Comparison of ENCODE assay signal across 1 cellular context in the genomic region with DNA sequence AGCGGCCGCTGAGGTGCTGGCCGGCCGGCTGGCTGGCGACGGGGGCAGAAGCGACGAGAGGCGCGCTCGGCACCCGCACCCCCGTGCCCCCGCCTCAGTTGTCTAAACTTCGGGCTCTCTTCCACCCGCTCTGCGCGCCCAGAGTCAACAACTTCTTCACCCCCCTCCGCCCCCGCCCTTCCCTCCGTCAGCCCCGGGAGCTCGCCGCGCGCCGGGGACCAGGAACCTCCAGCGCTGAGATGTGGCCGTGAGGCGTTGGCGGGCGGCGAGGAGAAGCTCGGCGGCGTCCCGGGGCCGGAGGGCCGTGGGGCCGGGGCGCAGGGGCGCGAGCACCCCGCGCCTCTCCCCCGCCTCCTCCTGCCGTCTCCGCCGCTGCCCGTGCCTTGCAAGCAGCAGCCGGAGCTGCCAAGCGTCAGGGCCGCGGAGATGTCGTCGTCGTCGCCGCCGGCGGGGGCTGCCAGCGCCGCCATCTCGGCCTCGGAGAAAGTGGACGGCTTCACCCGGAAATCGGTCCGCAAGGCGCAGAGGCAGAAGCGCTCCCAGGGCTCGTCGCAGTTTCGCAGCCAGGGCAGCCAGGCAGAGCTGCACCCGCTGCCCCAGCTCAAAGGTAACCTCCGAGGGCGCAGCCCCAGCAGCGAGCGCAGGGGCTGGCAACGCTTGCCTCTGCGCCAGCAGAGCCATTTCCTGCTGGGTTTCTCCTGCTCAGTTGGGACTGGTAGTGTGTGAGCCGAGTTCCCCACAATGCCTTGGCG.
A peak's percentile ranks its signal among the peaks of the same experiment; 100 is the strongest.
TF ChIP-seq lines count a peak whose summit lies in the region.

No MANE protein-coding gene starts in this region.

TF ChIP-seq in HepG2, 621 proteins besides CTCF, POLR2A, EP300 and RAD21 (continued from another document):
- TF ChIP-seq, protein P1, sequence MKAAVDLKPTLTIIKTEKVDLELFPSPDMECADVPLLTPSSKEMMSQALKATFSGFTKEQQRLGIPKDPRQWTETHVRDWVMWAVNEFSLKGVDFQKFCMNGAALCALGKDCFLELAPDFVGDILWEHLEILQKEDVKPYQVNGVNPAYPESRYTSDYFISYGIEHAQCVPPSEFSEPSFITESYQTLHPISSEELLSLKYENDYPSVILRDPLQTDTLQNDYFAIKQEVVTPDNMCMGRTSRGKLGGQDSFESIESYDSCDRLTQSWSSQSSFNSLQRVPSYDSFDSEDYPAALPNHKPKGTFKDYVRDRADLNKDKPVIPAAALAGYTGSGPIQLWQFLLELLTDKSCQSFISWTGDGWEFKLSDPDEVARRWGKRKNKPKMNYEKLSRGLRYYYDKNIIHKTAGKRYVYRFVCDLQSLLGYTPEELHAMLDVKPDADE (CRISPR knock-in tag; IDR thresholded peaks at IDR 0.05) = no peak
- TF ChIP-seq MZF1 (CRISPR knock-in tag; IDR thresholded peaks at IDR 0.05; ENCODE audit: borderline replicate concordance) = 0 out of 2 replicates have a peak, but pooled peaks have one; percentile 18
- TF ChIP-seq, protein P2, sequence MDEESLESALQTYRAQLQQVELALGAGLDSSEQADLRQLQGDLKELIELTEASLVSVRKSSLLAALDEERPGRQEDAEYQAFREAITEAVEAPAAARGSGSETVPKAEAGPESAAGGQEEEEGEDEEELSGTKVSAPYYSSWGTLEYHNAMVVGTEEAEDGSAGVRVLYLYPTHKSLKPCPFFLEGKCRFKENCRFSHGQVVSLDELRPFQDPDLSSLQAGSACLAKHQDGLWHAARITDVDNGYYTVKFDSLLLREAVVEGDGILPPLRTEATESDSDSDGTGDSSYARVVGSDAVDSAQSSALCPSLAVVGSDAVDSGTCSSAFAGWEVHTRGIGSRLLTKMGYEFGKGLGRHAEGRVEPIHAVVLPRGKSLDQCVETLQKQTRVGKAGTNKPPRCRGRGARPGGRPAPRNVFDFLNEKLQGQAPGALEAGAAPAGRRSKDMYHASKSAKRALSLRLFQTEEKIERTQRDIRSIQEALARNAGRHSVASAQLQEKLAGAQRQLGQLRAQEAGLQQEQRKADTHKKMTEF (CRISPR knock-in tag; IDR thresholded peaks at IDR 0.05) = no peak
- TF ChIP-seq XRCC5 (optimal IDR thresholded peaks at IDR 0.05; ENCODE audit: low read length) = peak; percentile 47
- no peak for TF ChIP-seq JARID2 (CRISPR knock-in tag; IDR thresholded peaks at IDR 0.05; ENCODE audit: insufficient replicate concordance)
- TF ChIP-seq RORA (CRISPR knock-in tag; IDR thresholded peaks at IDR 0.05) = no peak
- TF ChIP-seq HNRNPL (IDR thresholded peaks at IDR 0.05; ENCODE audit: low read depth, low read length) = no peak
- no peak for TF ChIP-seq KDM5A (IDR thresholded peaks at IDR 0.05; ENCODE audit: borderline replicate concordance, low read length)
- 0 out of 2 replicates have a peak, but pooled peaks have one; percentile 35 for TF ChIP-seq KLF6 (CRISPR knock-in tag; IDR thresholded peaks at IDR 0.05)
- TF ChIP-seq HDAC1 (CRISPR knock-in tag; IDR thresholded peaks at IDR 0.05) = peak; percentile 35; the same call in 1 of the 2 replicates
- TF ChIP-seq, protein P3, sequence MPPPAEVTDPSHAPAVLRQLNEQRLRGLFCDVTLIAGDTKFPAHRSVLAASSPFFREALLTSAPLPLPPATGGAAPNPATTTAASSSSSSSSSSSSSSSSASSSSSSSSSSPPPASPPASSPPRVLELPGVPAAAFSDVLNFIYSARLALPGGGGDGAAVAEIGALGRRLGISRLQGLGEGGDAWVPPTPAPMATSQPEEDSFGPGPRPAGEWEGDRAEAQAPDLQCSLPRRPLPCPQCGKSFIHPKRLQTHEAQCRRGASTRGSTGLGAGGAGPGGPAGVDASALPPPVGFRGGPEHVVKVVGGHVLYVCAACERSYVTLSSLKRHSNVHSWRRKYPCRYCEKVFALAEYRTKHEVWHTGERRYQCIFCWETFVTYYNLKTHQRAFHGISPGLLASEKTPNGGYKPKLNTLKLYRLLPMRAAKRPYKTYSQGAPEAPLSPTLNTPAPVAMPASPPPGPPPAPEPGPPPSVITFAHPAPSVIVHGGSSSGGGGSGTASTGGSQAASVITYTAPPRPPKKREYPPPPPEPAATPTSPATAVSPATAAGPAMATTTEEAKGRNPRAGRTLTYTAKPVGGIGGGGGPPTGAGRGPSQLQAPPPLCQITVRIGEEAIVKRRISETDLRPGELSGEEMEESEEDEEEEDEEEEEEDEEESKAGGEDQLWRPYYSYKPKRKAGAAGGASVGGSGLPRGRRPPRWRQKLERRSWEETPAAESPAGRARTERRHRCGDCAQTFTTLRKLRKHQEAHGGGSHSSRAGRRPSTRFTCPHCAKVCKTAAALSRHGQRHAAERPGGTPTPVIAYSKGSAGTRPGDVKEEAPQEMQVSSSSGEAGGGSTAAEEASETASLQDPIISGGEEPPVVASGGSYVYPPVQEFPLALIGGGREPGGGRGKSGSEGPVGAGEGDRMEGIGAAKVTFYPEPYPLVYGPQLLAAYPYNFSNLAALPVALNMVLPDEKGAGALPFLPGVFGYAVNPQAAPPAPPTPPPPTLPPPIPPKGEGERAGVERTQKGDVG (CRISPR knock-in tag; IDR thresholded peaks at IDR 0.05; ENCODE audit: borderline replicate concordance) = no peak
- TF ChIP-seq NR2F1 (CRISPR knock-in tag; IDR thresholded peaks at IDR 0.05) = no peak
- TF ChIP-seq ZNF781 (CRISPR knock-in tag; IDR thresholded peaks at IDR 0.05; ENCODE audit: borderline replicate concordance, not compliant biosample characterization) = peak; percentile 37
- TF ChIP-seq SNRNP70 (IDR thresholded peaks at IDR 0.05; ENCODE audit: low read depth, low read length) = no peak
- no peak for TF ChIP-seq SATB2 (CRISPR knock-in tag; IDR thresholded peaks at IDR 0.05)
- TF ChIP-seq ZNF446 (CRISPR knock-in tag; IDR thresholded peaks at IDR 0.05) = no peak; the same call in none of the 2 replicates
- no peak for TF ChIP-seq FOXK1 (CRISPR knock-in tag; IDR thresholded peaks at IDR 0.05; ENCODE audit: borderline replicate concordance, low read depth)
- TF ChIP-seq ZNF703 (CRISPR knock-in tag; IDR thresholded peaks at IDR 0.05; ENCODE audit: borderline replicate concordance) = no peak
- peak; percentile 42; the same call in 1 of the 2 replicates for TF ChIP-seq ZNF235 (CRISPR knock-in tag; IDR thresholded peaks at IDR 0.05; ENCODE audit: borderline replicate concordance)
- TF ChIP-seq, protein P4, sequence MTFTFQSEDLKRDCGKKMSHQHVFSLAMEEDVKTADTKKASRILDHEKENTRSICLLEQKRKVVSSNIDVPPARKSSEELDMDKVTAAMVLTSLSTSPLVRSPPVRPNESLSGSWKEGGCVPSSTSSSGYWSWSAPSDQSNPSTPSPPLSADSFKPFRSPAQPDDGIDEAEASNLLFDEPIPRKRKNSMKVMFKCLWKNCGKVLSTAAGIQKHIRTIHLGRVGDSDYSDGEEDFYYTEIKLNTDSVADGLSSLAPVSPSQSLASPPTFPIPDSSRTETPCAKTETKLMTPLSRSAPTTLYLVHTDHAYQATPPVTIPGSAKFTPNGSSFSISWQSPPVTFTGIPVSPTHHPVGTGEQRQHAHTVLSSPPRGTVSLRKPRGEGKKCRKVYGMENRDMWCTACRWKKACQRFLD (CRISPR knock-in tag; IDR thresholded peaks at IDR 0.05; ENCODE audit: borderline replicate concordance) = no peak
- no peak for TF ChIP-seq KAT2B (IDR thresholded peaks at IDR 0.05; ENCODE audit: borderline replicate concordance, low read depth, low read length)
- TF ChIP-seq, protein P5, sequence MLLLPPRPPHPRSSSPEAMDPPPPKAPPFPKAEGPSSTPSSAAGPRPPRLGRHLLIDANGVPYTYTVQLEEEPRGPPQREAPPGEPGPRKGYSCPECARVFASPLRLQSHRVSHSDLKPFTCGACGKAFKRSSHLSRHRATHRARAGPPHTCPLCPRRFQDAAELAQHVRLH (CRISPR knock-in tag; IDR thresholded peaks at IDR 0.05; ENCODE audit: borderline replicate concordance, low read depth) = no peak
- TF ChIP-seq NPAS2 (CRISPR knock-in tag; IDR thresholded peaks at IDR 0.05; ENCODE audit: borderline replicate concordance) = no peak
- TF ChIP-seq CCAR2 (optimal IDR thresholded peaks at IDR 0.05; ENCODE audit: low read depth, low read length) = no peak
- TF ChIP-seq, protein P6, sequence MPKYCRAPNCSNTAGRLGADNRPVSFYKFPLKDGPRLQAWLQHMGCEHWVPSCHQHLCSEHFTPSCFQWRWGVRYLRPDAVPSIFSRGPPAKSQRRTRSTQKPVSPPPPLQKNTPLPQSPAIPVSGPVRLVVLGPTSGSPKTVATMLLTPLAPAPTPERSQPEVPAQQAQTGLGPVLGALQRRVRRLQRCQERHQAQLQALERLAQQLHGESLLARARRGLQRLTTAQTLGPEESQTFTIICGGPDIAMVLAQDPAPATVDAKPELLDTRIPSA (CRISPR knock-in tag; IDR thresholded peaks at IDR 0.05; ENCODE audit: borderline replicate concordance) = no peak
TF ChIP-seq in HepG2: peak in this region for 79.
